In genomic region chr7:143385891-143386781, GRCh38 we compare ENCODE assay signal across 10 cellular contexts. TPM values are rescaled to one million over a fixed set of nuclear protein-coding genes. Genes with fewer than 3 reads are reported as not detected.
DNase-seq lines count a peak whose midpoint lies in the region; ATAC-seq lines count a peak whose summit lies in the region.
"Had no signal": no experiment of that assay in that cellular context is flagged by ENCODE, and none has a peak within 500 bp of the region (broad histone marks: within the 10 kb centered on the region; RNA-seq: fewer than 3 reads in every experiment).

No MANE protein-coding gene starts in this region.

- peaks cover 27% of the 10 kb centered on the region for H3K36me3 Mint-ChIP-seq in activated naive CD4-positive, alpha-beta T cell treated with anti-CD3 and anti-CD28 coated beads, Interleukin-2, amount 10 ng/mL, durations not matched to agents 7 days and 5 days
- H3K36me3 Mint-ChIP-seq in activated T-helper 1 cell treated with anti-CD3 and anti-CD28 coated beads, Interleukin-12 subunit alpha, Interleukin-12 subunit beta, Interleukin-2, Interleukin-4 antibody, amounts not matched to agents 30 ng/mL and 10 ng/mL and 1 ng/mL, durations not matched to agents 14 hours and 24 hours and 36 hours (ENCODE audit: low read depth): peaks cover 13% of the 10 kb centered on the region

- ATAC-seq in left lobe of liver: peak; percentile 23
- ATAC-seq in aorta (ENCODE audit: low FRiP score): no peak
- ATAC-seq in HG02840 (IDR thresholded peaks at IDR 0.05; ENCODE audit: low FRiP score, unreplicated experiment): no peak

- no peaks in the 10 kb centered on the region for H3K27me3 ChIP-seq in aorta (ENCODE audit: control insufficient read depth in 1 of 2, insufficient read depth in 2 of 2, low read length in 1 of 2)

- no peak overlapping the region for H3K27ac Mint-ChIP-seq in activated naive CD4-positive, alpha-beta T cell treated with anti-CD3 and anti-CD28 coated beads, Interleukin-2, amount 10 ng/mL, durations not matched to agents 7 days and 5 days
- H3K27ac Mint-ChIP-seq in activated T-helper 1 cell treated with anti-CD3 and anti-CD28 coated beads, Interleukin-12 subunit alpha, Interleukin-12 subunit beta, Interleukin-2, Interleukin-4 antibody, amounts not matched to agents 30 ng/mL and 10 ng/mL and 1 ng/mL, durations not matched to agents 14 hours and 24 hours and 36 hours: no peak overlapping the region
- H3K27ac Mint-ChIP-seq: stimulated activated naive CD8-positive, alpha-beta T cell treated with anti-CD3 and anti-CD28 coated beads, Interleukin-15, Interleukin-2, amounts not matched to agents 100 ng/mL and 50 ng/mL, for 24 hours had no signal

- no peaks in the 10 kb centered on the region for H3K9me3 ChIP-seq in aorta (ENCODE audit: control insufficient read depth, low read length)

- intact Hi-C loops in activated T-helper 1 cell treated with anti-CD3 and anti-CD28 coated beads, Interleukin-12 subunit alpha, Interleukin-12 subunit beta, Interleukin-2, Interleukin-4 antibody, amounts not matched to agents 30 ng/mL and 10 ng/mL and 1 ng/mL, durations not matched to agents 14 hours and 24 hours and 36 hours (cut with micrococcal nuclease): no loop called here
- intact Hi-C loops in aorta (cut with DNase I): no loop called here

- no peak overlapping the region for H3K4me3 ChIP-seq in aorta (ENCODE audit: low read length in 2 of 2)

- CTCF ChIA-PET in activated naive CD4-positive, alpha-beta T cell treated with anti-CD3 and anti-CD28 coated beads, Interleukin-2, amount 10 ng/mL, durations not matched to agents 7 days and 5 days (lab: Charles Lee): interaction anchor here (0.8 kb wide), 1 partner anchor 29 kb away, joined by 6 read pairs; no protein-coding TSS in a partner anchor

- H3K4me1 ChIP-seq in aorta (ENCODE audit: control insufficient read depth in 1 of 2, insufficient read depth in 2 of 2, low read length in 2 of 2): peaks cover 2 to 4% of the 10 kb centered on the region in 2 donors

- peak overlapping the region in 1 of 2 donors; percentile 9 for H3K27ac ChIP-seq in aorta (ENCODE audit: low read depth in 1 of 2, low read length in 2 of 2)

- H3K36me3 ChIP-seq in aorta (ENCODE audit: control insufficient read depth in 1 of 2, insufficient read depth in 2 of 2, low read length in 1 of 2): peaks cover 0 to 3% of the 10 kb centered on the region in 2 donors

- WGBS in aorta, 2 donors: 11 to 16% methylated on average over 14 to 19 of the region's 19 CpGs

- H3K4me3 Mint-ChIP-seq in activated naive CD4-positive, alpha-beta T cell treated with anti-CD3 and anti-CD28 coated beads, Interleukin-2, amount 10 ng/mL, durations not matched to agents 7 days and 5 days: no peak overlapping the region
- H3K4me3 Mint-ChIP-seq in activated T-helper 1 cell treated with anti-CD3 and anti-CD28 coated beads, Interleukin-12 subunit alpha, Interleukin-12 subunit beta, Interleukin-2, Interleukin-4 antibody, amounts not matched to agents 30 ng/mL and 10 ng/mL and 1 ng/mL, durations not matched to agents 14 hours and 24 hours and 36 hours: no peak overlapping the region
- H3K4me3 Mint-ChIP-seq: stimulated activated naive CD8-positive, alpha-beta T cell treated with anti-CD3 and anti-CD28 coated beads, Interleukin-15, Interleukin-2, amounts not matched to agents 100 ng/mL and 50 ng/mL, for 24 hours had no signal

- DNase-seq in activated naive CD4-positive, alpha-beta T cell treated with anti-CD3 and anti-CD28 coated beads, Interleukin-2, amount 10 ng/mL, durations not matched to agents 7 days and 5 days: peak; percentile 64
- no peak for DNase-seq in activated naive CD4-positive, alpha-beta T cell treated with anti-CD3 and anti-CD28 coated beads, Interleukin-2, amount 50 U/mL, for 16 hours
- DNase-seq in activated T-helper 1 cell treated with anti-CD3 and anti-CD28 coated beads, Interleukin-12 subunit alpha, Interleukin-12 subunit beta, Interleukin-2, Interleukin-4 antibody, amounts not matched to agents 30 ng/mL and 10 ng/mL and 1 ng/mL, durations not matched to agents 14 hours and 24 hours and 36 hours (ENCODE audit: low spot score): peak; percentile 47
- peak; percentile 51 for DNase-seq in left lobe of liver (ENCODE audit: low spot score)
- peak; percentile 68 for DNase-seq in aorta
- DNase-seq in NCI-H446 treated with DMSO at 0.1 percent for 48 hours (lab: John Stamatoyannopoulos, UW): no peak
- no peak for DNase-seq in NCI-H2107 (lab: John Stamatoyannopoulos, UW)

- H3K9me3 Mint-ChIP-seq in activated naive CD4-positive, alpha-beta T cell treated with anti-CD3 and anti-CD28 coated beads, Interleukin-2, amount 10 ng/mL, durations not matched to agents 7 days and 5 days: no peaks in the 10 kb centered on the region
- H3K9me3 Mint-ChIP-seq in activated T-helper 1 cell treated with anti-CD3 and anti-CD28 coated beads, Interleukin-12 subunit alpha, Interleukin-12 subunit beta, Interleukin-2, Interleukin-4 antibody, amounts not matched to agents 30 ng/mL and 10 ng/mL and 1 ng/mL, durations not matched to agents 14 hours and 24 hours and 36 hours: no peaks in the 10 kb centered on the region
- H3K9me3 Mint-ChIP-seq: stimulated activated naive CD8-positive, alpha-beta T cell treated with anti-CD3 and anti-CD28 coated beads, Interleukin-15, Interleukin-2, amounts not matched to agents 100 ng/mL and 50 ng/mL, for 24 hours had no signal

- H3K4me1 Mint-ChIP-seq in activated naive CD4-positive, alpha-beta T cell treated with anti-CD3 and anti-CD28 coated beads, Interleukin-2, amount 10 ng/mL, durations not matched to agents 7 days and 5 days: peaks cover 13% of the 10 kb centered on the region
- peaks cover 20% of the 10 kb centered on the region for H3K4me1 Mint-ChIP-seq in activated T-helper 1 cell treated with anti-CD3 and anti-CD28 coated beads, Interleukin-12 subunit alpha, Interleukin-12 subunit beta, Interleukin-2, Interleukin-4 antibody, amounts not matched to agents 30 ng/mL and 10 ng/mL and 1 ng/mL, durations not matched to agents 14 hours and 24 hours and 36 hours (ENCODE audit: low read depth)

- no peaks in the 10 kb centered on the region for H3K27me3 Mint-ChIP-seq in activated naive CD4-positive, alpha-beta T cell treated with anti-CD3 and anti-CD28 coated beads, Interleukin-2, amount 10 ng/mL, durations not matched to agents 7 days and 5 days
- H3K27me3 Mint-ChIP-seq in activated T-helper 1 cell treated with anti-CD3 and anti-CD28 coated beads, Interleukin-12 subunit alpha, Interleukin-12 subunit beta, Interleukin-2, Interleukin-4 antibody, amounts not matched to agents 30 ng/mL and 10 ng/mL and 1 ng/mL, durations not matched to agents 14 hours and 24 hours and 36 hours (ENCODE audit: insufficient read depth): no peaks in the 10 kb centered on the region
- H3K27me3 Mint-ChIP-seq: stimulated activated naive CD8-positive, alpha-beta T cell treated with anti-CD3 and anti-CD28 coated beads, Interleukin-15, Interleukin-2, amounts not matched to agents 100 ng/mL and 50 ng/mL, for 24 hours had no signal

RNA-seq across cellular contexts. Expression of gene ZYX, which starts 5.0 kb away (rescaled TPM):
- 73.9 and 78.8 TPM in 2 replicates for total RNA-seq in activated T-helper 1 cell treated with anti-CD3 and anti-CD28 coated beads, Interleukin-12 subunit alpha, Interleukin-12 subunit beta, Interleukin-2, Interleukin-4 antibody, amounts not matched to agents 30 ng/mL and 10 ng/mL and 1 ng/mL, durations not matched to agents 14 hours and 24 hours and 36 hours
- total RNA-seq in left lobe of liver (33.8 TPM), aorta (100 to 1,000 TPM; 307 to 499 TPM)
- 100 to 1,000 TPM; 131 to 305 TPM for polyA plus RNA-seq in aorta

RNA-seq across cellular contexts. Expression of gene EPHA1, which starts 22.5 kb away (rescaled TPM):
- not detected in 2 replicates for total RNA-seq in activated T-helper 1 cell treated with anti-CD3 and anti-CD28 coated beads, Interleukin-12 subunit alpha, Interleukin-12 subunit beta, Interleukin-2, Interleukin-4 antibody, amounts not matched to agents 30 ng/mL and 10 ng/mL and 1 ng/mL, durations not matched to agents 14 hours and 24 hours and 36 hours
- total RNA-seq in left lobe of liver (39.6 TPM), aorta (under 1 TPM; 0.21 to 0.45 TPM)
- 1 to 10 TPM in 1 of 2 donors, under 1 TPM in 1; 0.20 to 1.9 TPM for polyA plus RNA-seq in aorta
- total RNA-seq: SK-MEL-5 had no signal

RNA-seq across cellular contexts. Expression of gene FAM131B, which starts 23.6 kb away (rescaled TPM):
- 0.44 and 0.54 TPM in 2 replicates for total RNA-seq in activated T-helper 1 cell treated with anti-CD3 and anti-CD28 coated beads, Interleukin-12 subunit alpha, Interleukin-12 subunit beta, Interleukin-2, Interleukin-4 antibody, amounts not matched to agents 30 ng/mL and 10 ng/mL and 1 ng/mL, durations not matched to agents 14 hours and 24 hours and 36 hours
- total RNA-seq in left lobe of liver: 0.38 TPM
- 1 to 10 TPM; 2.8 to 3.8 TPM for total RNA-seq in aorta
- 1 to 10 TPM in 1 of 2 donors, under 1 TPM in 1; 0.41 to 1.0 TPM for polyA plus RNA-seq in aorta
- total RNA-seq: SK-MEL-5 had no signal

RNA-seq across cellular contexts. Expression of gene TAS2R60, which starts 57.1 kb away (rescaled TPM):
- total RNA-seq in activated T-helper 1 cell treated with anti-CD3 and anti-CD28 coated beads, Interleukin-12 subunit alpha, Interleukin-12 subunit beta, Interleukin-2, Interleukin-4 antibody, amounts not matched to agents 30 ng/mL and 10 ng/mL and 1 ng/mL, durations not matched to agents 14 hours and 24 hours and 36 hours: not detected in 2 replicates
- 0.38 TPM for total RNA-seq in left lobe of liver
- total RNA-seq in aorta: 1 to 10 TPM; 1.2 to 2.7 TPM
- not detected for polyA plus RNA-seq in aorta
- total RNA-seq: SK-MEL-5 had no signal

Comparison
In these comparisons a context has a peak if more than half of its experiments do, and no peak if none do; other contexts are left out.
1. DNase-seq: peak in activated naive CD4-positive, alpha-beta T cell treated with anti-CD3 and anti-CD28 coated beads, Interleukin-2, amount 10 ng/mL, durations not matched to agents 7 days and 5 days (single experiment), activated T-helper 1 cell treated with anti-CD3 and anti-CD28 coated beads, Interleukin-12 subunit alpha, Interleukin-12 subunit beta, Interleukin-2, Interleukin-4 antibody, amounts not matched to agents 30 ng/mL and 10 ng/mL and 1 ng/mL, durations not matched to agents 14 hours and 24 hours and 36 hours (single experiment), left lobe of liver (single experiment) and aorta (2 of 2); none in activated naive CD4-positive, alpha-beta T cell treated with anti-CD3 and anti-CD28 coated beads, Interleukin-2, amount 50 U/mL, for 16 hours (single experiment), NCI-H446 treated with DMSO at 0.1 percent for 48 hours (single experiment) and NCI-H2107 (single experiment).
2. RNA of gene EPHA1, which starts 22.5 kb away (total RNA-seq): 39.6 TPM in left lobe of liver (single experiment); 0.21 to 0.45 TPM in aorta and not detected in activated T-helper 1 cell treated with anti-CD3 and anti-CD28 coated beads, Interleukin-12 subunit alpha, Interleukin-12 subunit beta, Interleukin-2, Interleukin-4 antibody, amounts not matched to agents 30 ng/mL and 10 ng/mL and 1 ng/mL, durations not matched to agents 14 hours and 24 hours and 36 hours; every median in the first group is over 10 times any median in the second.